Comparison of ENCODE assay signal across 1 cellular context in the genomic region with DNA sequence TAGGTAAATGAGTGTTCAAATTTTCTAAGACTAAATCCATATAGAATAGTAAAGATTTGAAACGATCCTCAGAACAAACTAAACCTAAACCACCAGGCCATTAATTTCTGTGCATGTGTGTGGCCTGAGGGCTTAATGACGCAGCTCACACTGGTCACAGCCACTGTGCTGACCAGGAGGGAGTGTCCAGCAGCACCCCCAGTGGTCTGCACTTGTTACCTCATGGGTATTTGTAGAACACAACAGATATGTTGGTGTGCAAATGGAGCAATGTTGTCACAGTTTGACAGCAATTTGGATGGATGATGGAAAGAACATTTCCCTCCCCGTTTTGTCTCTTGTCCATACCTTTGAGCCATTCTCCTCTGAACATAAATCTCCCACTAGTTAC.
TF ChIP-seq lines count a peak whose summit lies in the region.

No MANE protein-coding gene starts in this region.

TF ChIP-seq in H1, 55 proteins besides CTCF, POLR2A, EP300 and RAD21 (continued from another document):
- TF ChIP-seq EGR1 (IDR thresholded peaks at IDR 0.05; ENCODE audit: borderline replicate concordance, low read depth, low read length) (no peak), RXRA (IDR thresholded peaks at IDR 0.05; ENCODE audit: insufficient read depth, low read depth, low read length) (no peak), POU5F1 (IDR thresholded peaks at IDR 0.05; ENCODE audit: low read depth, low read length) (no peak), TCF12 (IDR thresholded peaks at IDR 0.05; ENCODE audit: low read depth, low read length) (no peak), CBX5 (IDR thresholded peaks at IDR 0.05; ENCODE audit: low read depth, low read length) (no peak), ZNF274 (IDR thresholded peaks at IDR 0.05; ENCODE audit: borderline replicate concordance, extremely low read depth, low read length) (no peak), TAF1 (IDR thresholded peaks at IDR 0.05; ENCODE audit: low read depth, low read length) (no peak), JUN (IDR thresholded peaks at IDR 0.05; ENCODE audit: low read depth, low read length) (no peak), SAP30 (IDR thresholded peaks at IDR 0.05; ENCODE audit: insufficient read depth, insufficient replicate concordance, low read length) (no peak), TEAD4 (IDR thresholded peaks at IDR 0.05; ENCODE audit: low read depth, low read length) (no peak), HDAC6 (IDR thresholded peaks at IDR 0.05; ENCODE audit: low read depth, low read length) (no peak), TAF7 (optimal IDR thresholded peaks at IDR 0.05; ENCODE audit: borderline replicate concordance, low read depth, low read length) (no peak), PHF8 (conservative IDR thresholded peaks at IDR 0.05; ENCODE audit: low read depth, low read length) (no peak), GTF2F1 (IDR thresholded peaks at IDR 0.05; ENCODE audit: borderline replicate concordance, low read depth, low read length) (no peak), CHD1 (IDR thresholded peaks at IDR 0.05; ENCODE audit: low read depth, low read length) (no peak), SIX5 (IDR thresholded peaks at IDR 0.05; ENCODE audit: low read depth, low read length) (no peak)
- TF ChIP-seq, protein P1, sequence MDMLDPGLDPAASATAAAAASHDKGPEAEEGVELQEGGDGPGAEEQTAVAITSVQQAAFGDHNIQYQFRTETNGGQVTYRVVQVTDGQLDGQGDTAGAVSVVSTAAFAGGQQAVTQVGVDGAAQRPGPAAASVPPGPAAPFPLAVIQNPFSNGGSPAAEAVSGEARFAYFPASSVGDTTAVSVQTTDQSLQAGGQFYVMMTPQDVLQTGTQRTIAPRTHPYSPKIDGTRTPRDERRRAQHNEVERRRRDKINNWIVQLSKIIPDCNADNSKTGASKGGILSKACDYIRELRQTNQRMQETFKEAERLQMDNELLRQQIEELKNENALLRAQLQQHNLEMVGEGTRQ (IDR thresholded peaks at IDR 0.05; ENCODE audit: low read length): no peak
- TF ChIP-seq, protein P2, sequence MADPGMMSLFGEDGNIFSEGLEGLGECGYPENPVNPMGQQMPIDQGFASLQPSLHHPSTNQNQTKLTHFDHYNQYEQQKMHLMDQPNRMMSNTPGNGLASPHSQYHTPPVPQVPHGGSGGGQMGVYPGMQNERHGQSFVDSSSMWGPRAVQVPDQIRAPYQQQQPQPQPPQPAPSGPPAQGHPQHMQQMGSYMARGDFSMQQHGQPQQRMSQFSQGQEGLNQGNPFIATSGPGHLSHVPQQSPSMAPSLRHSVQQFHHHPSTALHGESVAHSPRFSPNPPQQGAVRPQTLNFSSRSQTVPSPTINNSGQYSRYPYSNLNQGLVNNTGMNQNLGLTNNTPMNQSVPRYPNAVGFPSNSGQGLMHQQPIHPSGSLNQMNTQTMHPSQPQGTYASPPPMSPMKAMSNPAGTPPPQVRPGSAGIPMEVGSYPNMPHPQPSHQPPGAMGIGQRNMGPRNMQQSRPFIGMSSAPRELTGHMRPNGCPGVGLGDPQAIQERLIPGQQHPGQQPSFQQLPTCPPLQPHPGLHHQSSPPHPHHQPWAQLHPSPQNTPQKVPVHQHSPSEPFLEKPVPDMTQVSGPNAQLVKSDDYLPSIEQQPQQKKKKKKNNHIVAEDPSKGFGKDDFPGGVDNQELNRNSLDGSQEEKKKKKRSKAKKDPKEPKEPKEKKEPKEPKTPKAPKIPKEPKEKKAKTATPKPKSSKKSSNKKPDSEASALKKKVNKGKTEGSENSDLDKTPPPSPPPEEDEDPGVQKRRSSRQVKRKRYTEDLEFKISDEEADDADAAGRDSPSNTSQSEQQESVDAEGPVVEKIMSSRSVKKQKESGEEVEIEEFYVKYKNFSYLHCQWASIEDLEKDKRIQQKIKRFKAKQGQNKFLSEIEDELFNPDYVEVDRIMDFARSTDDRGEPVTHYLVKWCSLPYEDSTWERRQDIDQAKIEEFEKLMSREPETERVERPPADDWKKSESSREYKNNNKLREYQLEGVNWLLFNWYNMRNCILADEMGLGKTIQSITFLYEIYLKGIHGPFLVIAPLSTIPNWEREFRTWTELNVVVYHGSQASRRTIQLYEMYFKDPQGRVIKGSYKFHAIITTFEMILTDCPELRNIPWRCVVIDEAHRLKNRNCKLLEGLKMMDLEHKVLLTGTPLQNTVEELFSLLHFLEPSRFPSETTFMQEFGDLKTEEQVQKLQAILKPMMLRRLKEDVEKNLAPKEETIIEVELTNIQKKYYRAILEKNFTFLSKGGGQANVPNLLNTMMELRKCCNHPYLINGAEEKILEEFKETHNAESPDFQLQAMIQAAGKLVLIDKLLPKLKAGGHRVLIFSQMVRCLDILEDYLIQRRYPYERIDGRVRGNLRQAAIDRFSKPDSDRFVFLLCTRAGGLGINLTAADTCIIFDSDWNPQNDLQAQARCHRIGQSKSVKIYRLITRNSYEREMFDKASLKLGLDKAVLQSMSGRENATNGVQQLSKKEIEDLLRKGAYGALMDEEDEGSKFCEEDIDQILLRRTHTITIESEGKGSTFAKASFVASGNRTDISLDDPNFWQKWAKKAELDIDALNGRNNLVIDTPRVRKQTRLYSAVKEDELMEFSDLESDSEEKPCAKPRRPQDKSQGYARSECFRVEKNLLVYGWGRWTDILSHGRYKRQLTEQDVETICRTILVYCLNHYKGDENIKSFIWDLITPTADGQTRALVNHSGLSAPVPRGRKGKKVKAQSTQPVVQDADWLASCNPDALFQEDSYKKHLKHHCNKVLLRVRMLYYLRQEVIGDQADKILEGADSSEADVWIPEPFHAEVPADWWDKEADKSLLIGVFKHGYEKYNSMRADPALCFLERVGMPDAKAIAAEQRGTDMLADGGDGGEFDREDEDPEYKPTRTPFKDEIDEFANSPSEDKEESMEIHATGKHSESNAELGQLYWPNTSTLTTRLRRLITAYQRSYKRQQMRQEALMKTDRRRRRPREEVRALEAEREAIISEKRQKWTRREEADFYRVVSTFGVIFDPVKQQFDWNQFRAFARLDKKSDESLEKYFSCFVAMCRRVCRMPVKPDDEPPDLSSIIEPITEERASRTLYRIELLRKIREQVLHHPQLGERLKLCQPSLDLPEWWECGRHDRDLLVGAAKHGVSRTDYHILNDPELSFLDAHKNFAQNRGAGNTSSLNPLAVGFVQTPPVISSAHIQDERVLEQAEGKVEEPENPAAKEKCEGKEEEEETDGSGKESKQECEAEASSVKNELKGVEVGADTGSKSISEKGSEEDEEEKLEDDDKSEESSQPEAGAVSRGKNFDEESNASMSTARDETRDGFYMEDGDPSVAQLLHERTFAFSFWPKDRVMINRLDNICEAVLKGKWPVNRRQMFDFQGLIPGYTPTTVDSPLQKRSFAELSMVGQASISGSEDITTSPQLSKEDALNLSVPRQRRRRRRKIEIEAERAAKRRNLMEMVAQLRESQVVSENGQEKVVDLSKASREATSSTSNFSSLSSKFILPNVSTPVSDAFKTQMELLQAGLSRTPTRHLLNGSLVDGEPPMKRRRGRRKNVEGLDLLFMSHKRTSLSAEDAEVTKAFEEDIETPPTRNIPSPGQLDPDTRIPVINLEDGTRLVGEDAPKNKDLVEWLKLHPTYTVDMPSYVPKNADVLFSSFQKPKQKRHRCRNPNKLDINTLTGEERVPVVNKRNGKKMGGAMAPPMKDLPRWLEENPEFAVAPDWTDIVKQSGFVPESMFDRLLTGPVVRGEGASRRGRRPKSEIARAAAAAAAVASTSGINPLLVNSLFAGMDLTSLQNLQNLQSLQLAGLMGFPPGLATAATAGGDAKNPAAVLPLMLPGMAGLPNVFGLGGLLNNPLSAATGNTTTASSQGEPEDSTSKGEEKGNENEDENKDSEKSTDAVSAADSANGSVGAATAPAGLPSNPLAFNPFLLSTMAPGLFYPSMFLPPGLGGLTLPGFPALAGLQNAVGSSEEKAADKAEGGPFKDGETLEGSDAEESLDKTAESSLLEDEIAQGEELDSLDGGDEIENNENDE (IDR thresholded peaks at IDR 0.05; ENCODE audit: insufficient replicate concordance, low read length): no peak
TF ChIP-seq in H1: peak in this region for 0.
